Comparison of ENCODE assay signal across 8 cellular contexts in genomic region chr1:211606327-211606913, GRCh38. TPM values are rescaled to one million over a fixed set of nuclear protein-coding genes. Genes with fewer than 3 reads are reported as not detected.
A peak's percentile ranks its signal among the peaks of the same experiment; 100 is the strongest.
DNase-seq lines count a peak whose midpoint lies in the region; ATAC-seq and TF ChIP-seq lines count a peak whose summit lies in the region.

No MANE protein-coding gene starts in this region.

- DNase-seq in activated T-helper 1 cell treated with anti-CD3 and anti-CD28 coated beads, Interleukin-12 subunit alpha, Interleukin-12 subunit beta, Interleukin-2, Interleukin-4 antibody, amounts not matched to agents 30 ng/mL and 10 ng/mL and 1 ng/mL, durations not matched to agents 14 hours and 24 hours and 36 hours (ENCODE audit: low spot score) = no peak
- peak; percentile 8 for DNase-seq in stimulated activated CD4-positive, alpha-beta T cell treated with anti-CD3 and anti-CD28 coated beads, Interleukin-4, amount 100 ng/mL, for 24 hours
- no peak for DNase-seq in left lobe of liver (ENCODE audit: low spot score)
- no peak for DNase-seq in progenitor cell of endocrine pancreas (ENCODE audit: low spot score, unreplicated experiment)
- no peak for DNase-seq in retina

- H3K9me3 ChIP-seq in BLaER1 treated with 17β-estradiol and CSF1 and Interleukin-3, amounts not matched to agents 10 nM and 100 nM (replicated peaks in 1 of 11) = 0 out of 22 replicates have a peak, but pooled peaks cover 0 to 5% (median 0%) of the 10 kb centered on the region in 11 experiments

- 0 out of 22 replicates have a peak, but pooled peaks cover 0 to under 1% (median 0%) of the 10 kb centered on the region in 11 experiments for H3K36me3 ChIP-seq in BLaER1 treated with 17β-estradiol and CSF1 and Interleukin-3, amounts not matched to agents 10 nM and 100 nM

- peak overlapping the region in 8 of 10 experiments; percentile 9 to 57 (median 50); a peak in 14 of 20 replicates for H3K4me3 ChIP-seq in BLaER1 treated with 17β-estradiol and CSF1 and Interleukin-3, amounts not matched to agents 10 nM and 100 nM

- intact Hi-C loops in activated T-helper 1 cell treated with anti-CD3 and anti-CD28 coated beads, Interleukin-12 subunit alpha, Interleukin-12 subunit beta, Interleukin-2, Interleukin-4 antibody, amounts not matched to agents 30 ng/mL and 10 ng/mL and 1 ng/mL, durations not matched to agents 14 hours and 24 hours and 36 hours (cut with micrococcal nuclease) = loop anchor here (2.0 kb wide), 1 partner anchor 30 kb away; no protein-coding TSS in a partner anchor

- peaks cover 25% of the 10 kb centered on the region for H3K4me1 Mint-ChIP-seq in activated T-helper 1 cell treated with anti-CD3 and anti-CD28 coated beads, Interleukin-12 subunit alpha, Interleukin-12 subunit beta, Interleukin-2, Interleukin-4 antibody, amounts not matched to agents 30 ng/mL and 10 ng/mL and 1 ng/mL, durations not matched to agents 14 hours and 24 hours and 36 hours (ENCODE audit: low read depth)
- H3K4me1 Mint-ChIP-seq in progenitor cell of endocrine pancreas (ENCODE audit: low read depth) = peaks cover 18% of the 10 kb centered on the region

- H3K27ac Mint-ChIP-seq in activated T-helper 1 cell treated with anti-CD3 and anti-CD28 coated beads, Interleukin-12 subunit alpha, Interleukin-12 subunit beta, Interleukin-2, Interleukin-4 antibody, amounts not matched to agents 30 ng/mL and 10 ng/mL and 1 ng/mL, durations not matched to agents 14 hours and 24 hours and 36 hours = peak overlapping the region; percentile 84
- no peak overlapping the region for H3K27ac Mint-ChIP-seq in progenitor cell of endocrine pancreas

- H3K27ac ChIP-seq in BLaER1 treated with 17β-estradiol and CSF1 and Interleukin-3, amounts not matched to agents 10 nM and 100 nM = peak overlapping the region; percentile 70 to 97 (median 88)

- no peaks in the 10 kb centered on the region for H3K9me3 Mint-ChIP-seq in activated T-helper 1 cell treated with anti-CD3 and anti-CD28 coated beads, Interleukin-12 subunit alpha, Interleukin-12 subunit beta, Interleukin-2, Interleukin-4 antibody, amounts not matched to agents 30 ng/mL and 10 ng/mL and 1 ng/mL, durations not matched to agents 14 hours and 24 hours and 36 hours
- H3K9me3 Mint-ChIP-seq in progenitor cell of endocrine pancreas (ENCODE audit: low read depth) = no peaks in the 10 kb centered on the region

- no peaks in the 10 kb centered on the region for H3K27me3 ChIP-seq in BLaER1 treated with 17β-estradiol and CSF1 and Interleukin-3, amounts not matched to agents 10 nM and 100 nM

- ATAC-seq in HG03175 (IDR thresholded peaks at IDR 0.05; ENCODE audit: unreplicated experiment) (peak; percentile 94), left lobe of liver (no peak)

- H3K27me3 Mint-ChIP-seq in activated T-helper 1 cell treated with anti-CD3 and anti-CD28 coated beads, Interleukin-12 subunit alpha, Interleukin-12 subunit beta, Interleukin-2, Interleukin-4 antibody, amounts not matched to agents 30 ng/mL and 10 ng/mL and 1 ng/mL, durations not matched to agents 14 hours and 24 hours and 36 hours (ENCODE audit: insufficient read depth) = peaks cover 6% of the 10 kb centered on the region
- H3K27me3 Mint-ChIP-seq in progenitor cell of endocrine pancreas = peaks cover 17% of the 10 kb centered on the region

- no peaks in the 10 kb centered on the region for H4K20me1 ChIP-seq in BLaER1 treated with 17β-estradiol and CSF1 and Interleukin-3, amounts not matched to agents 10 nM and 100 nM

- TF ChIP-seq CTCF in progenitor cell of endocrine pancreas (IDR thresholded peaks at IDR 0.05; ENCODE audit: unreplicated experiment) = no peak

- H3K4me3 Mint-ChIP-seq in activated T-helper 1 cell treated with anti-CD3 and anti-CD28 coated beads, Interleukin-12 subunit alpha, Interleukin-12 subunit beta, Interleukin-2, Interleukin-4 antibody, amounts not matched to agents 30 ng/mL and 10 ng/mL and 1 ng/mL, durations not matched to agents 14 hours and 24 hours and 36 hours = peak overlapping the region; percentile 77
- no peak overlapping the region for H3K4me3 Mint-ChIP-seq in progenitor cell of endocrine pancreas (ENCODE audit: low read depth)

- peak; percentile 60 for TF ChIP-seq POLR2A in GM19193 (IDR thresholded peaks at IDR 0.05; ENCODE audit: extremely low read depth, insufficient read depth, insufficient read length)

- H3K9ac ChIP-seq in BLaER1 treated with 17β-estradiol and CSF1 and Interleukin-3, amounts not matched to agents 10 nM and 100 nM = peak overlapping the region; percentile 2 to 87 (median 75); a peak in 20 of 22 replicates

- peaks cover 15 to 99% (median 77%) of the 10 kb centered on the region in 10 experiments; a peak in 19 of 20 replicates for H3K4me1 ChIP-seq in BLaER1 treated with 17β-estradiol and CSF1 and Interleukin-3, amounts not matched to agents 10 nM and 100 nM

- peak overlapping the region; percentile 43 to 95 (median 82) for H3K4me2 ChIP-seq in BLaER1 treated with 17β-estradiol and CSF1 and Interleukin-3, amounts not matched to agents 10 nM and 100 nM

- H3K36me3 Mint-ChIP-seq in activated T-helper 1 cell treated with anti-CD3 and anti-CD28 coated beads, Interleukin-12 subunit alpha, Interleukin-12 subunit beta, Interleukin-2, Interleukin-4 antibody, amounts not matched to agents 30 ng/mL and 10 ng/mL and 1 ng/mL, durations not matched to agents 14 hours and 24 hours and 36 hours (ENCODE audit: low read depth) = peaks cover 3% of the 10 kb centered on the region
- no peaks in the 10 kb centered on the region for H3K36me3 Mint-ChIP-seq in progenitor cell of endocrine pancreas (ENCODE audit: insufficient read depth)

RNA-seq across cellular contexts. Expression of gene SLC30A1, which starts 27.5 kb away (rescaled TPM):
- 10.6 and 12.0 TPM in 2 replicates for total RNA-seq in activated T-helper 1 cell treated with anti-CD3 and anti-CD28 coated beads, Interleukin-12 subunit alpha, Interleukin-12 subunit beta, Interleukin-2, Interleukin-4 antibody, amounts not matched to agents 30 ng/mL and 10 ng/mL and 1 ng/mL, durations not matched to agents 14 hours and 24 hours and 36 hours
- total RNA-seq in left lobe of liver (48.6 TPM), progenitor cell of endocrine pancreas (8.7 and 9.3 TPM in 2 replicates)
